ENCODE assay signal across 8 cellular contexts in the genomic region with DNA sequence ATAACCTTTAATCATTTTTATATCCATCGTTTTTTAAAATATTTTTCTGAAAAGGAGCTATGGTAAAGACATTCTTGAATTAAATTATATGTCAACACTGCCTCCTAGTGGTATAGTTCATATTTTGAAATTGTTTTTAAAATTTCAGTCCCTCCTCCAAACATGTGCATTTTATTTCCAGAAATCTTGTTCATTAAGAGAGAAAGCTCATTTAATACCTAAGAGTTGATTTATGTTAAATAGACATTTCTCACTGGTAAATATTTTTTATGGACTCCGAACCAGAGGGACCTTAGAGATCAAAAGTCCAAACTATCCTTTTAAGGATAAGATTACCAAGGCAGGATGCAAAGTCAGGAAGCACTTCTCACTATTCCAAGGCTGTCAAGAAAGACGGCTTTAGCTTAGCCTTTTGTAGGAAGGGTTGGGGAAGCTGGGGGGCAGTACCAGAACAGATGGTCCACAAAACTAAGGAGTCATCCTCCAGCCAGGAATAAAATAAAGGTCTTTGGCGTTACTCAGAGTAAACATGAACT. TPM values are rescaled to one million over a fixed set of nuclear protein-coding genes. Genes with fewer than 3 reads are reported as not detected.
A peak's percentile ranks its signal among the peaks of the same experiment; 100 is the strongest.
DNase-seq lines count a peak whose midpoint lies in the region; ATAC-seq lines count a peak whose summit lies in the region.

No MANE protein-coding gene starts in this region.

- POLR2A ChIA-PET in T-cell (lab: Charles Lee), result interaction anchor here (0.6 to 1.0 kb wide), 10 partner anchors 20 to 1274 kb away, joined by 3 to 11 read pairs (median 6); partner anchors contain the start of gene HOMER1 (in 1 of the 2)
- POLR2A ChIA-PET in naive thymus-derived CD4-positive, alpha-beta T cell (lab: Charles Lee), result interaction anchor here (0.9 to 1.0 kb wide), 2 partner anchors 14 to 148 kb away, joined by 3 read pairs; no protein-coding TSS in a partner anchor

- intact Hi-C loops in naive thymus-derived CD4-positive, alpha-beta T cell (cut with micrococcal nuclease), result loop anchor here (1.0 to 10.0 kb wide), 16 partner anchors 69 to 1174 kb away; partner anchors contain the start of gene ARSB (in 1 of the 2)

- no peaks in the 10 kb centered on the region for H3K9me3 ChIP-seq in naive thymus-derived CD4-positive, alpha-beta T cell (ENCODE audit: control insufficient read depth in 2 of 3, low read length in 3 of 3)

- no peaks in the 10 kb centered on the region for H3K27me3 ChIP-seq in naive thymus-derived CD4-positive, alpha-beta T cell (ENCODE audit: control insufficient read depth in 2 of 2, insufficient read depth in 2 of 2, low read length in 2 of 2)

- CTCF ChIA-PET in T-cell (lab: Charles Lee), result interaction anchor here (0.6 to 3.8 kb wide), 75 partner anchors 8 to 1337 kb away, joined by 3 to 79 read pairs (median 4); partner anchors contain the start of gene ARSB (in 1 of the 2)
- CTCF ChIA-PET in naive thymus-derived CD4-positive, alpha-beta T cell (lab: Charles Lee), result interaction anchor here (0.6 to 2.7 kb wide), 26 partner anchors 9 to 1673 kb away, joined by 3 to 49 read pairs (median 4); partner anchors contain the start of gene JMY

- peak overlapping the region; percentile 66 to 76 (median 67) for H3K4me3 Mint-ChIP-seq in T-cell
- peak overlapping the region; percentile 45 to 80 (median 76) for H3K4me3 Mint-ChIP-seq in naive thymus-derived CD4-positive, alpha-beta T cell

- H3K36me3 Mint-ChIP-seq in T-cell, result no peaks in the 10 kb centered on the region
- H3K36me3 Mint-ChIP-seq in naive thymus-derived CD4-positive, alpha-beta T cell, result no peaks in the 10 kb centered on the region

- no peak overlapping the region for H3K27ac ChIP-seq in naive thymus-derived CD4-positive, alpha-beta T cell (ENCODE audit: low read depth, low read length)

- peaks cover 3% of the 10 kb centered on the region in 2 donors for H3K27me3 Mint-ChIP-seq in T-cell
- H3K27me3 Mint-ChIP-seq in naive thymus-derived CD4-positive, alpha-beta T cell, result peaks cover 0 to 9% (median 4%) of the 10 kb centered on the region in 5 donors

- H3K4me1 Mint-ChIP-seq in T-cell, result peaks cover 8 to 12% (median 8%) of the 10 kb centered on the region in 3 donors
- peaks cover 7 to 17% (median 10%) of the 10 kb centered on the region in 7 donors for H3K4me1 Mint-ChIP-seq in naive thymus-derived CD4-positive, alpha-beta T cell

- peak overlapping the region; percentile 42 for H3K4me3 ChIP-seq in naive thymus-derived CD4-positive, alpha-beta T cell (ENCODE audit: low read length)

- DNase-seq in DMS53 (lab: John Stamatoyannopoulos, UW) (peak; percentile 78), M059J (ENCODE audit: low read depth) (peak; percentile 42), T-cell (no peak), AG20443 (ENCODE audit: low spot score) (no peak)
- peak in 6 of 9 donors; percentile 12 to 50 (median 42) for DNase-seq in naive thymus-derived CD4-positive, alpha-beta T cell
- DNase-seq in stimulated activated CD4-positive, alpha-beta T cell treated with anti-CD3 and anti-CD28 coated beads, Interleukin-15, amount 100 ng/mL, for 24 hours, result no peak

- peaks cover 9 to 11% of the 10 kb centered on the region in 2 donors for H3K4me1 ChIP-seq in naive thymus-derived CD4-positive, alpha-beta T cell (ENCODE audit: control insufficient read depth in 2 of 2, insufficient read depth in 2 of 2, low read length in 2 of 2)

- no peaks in the 10 kb centered on the region for H3K36me3 ChIP-seq in naive thymus-derived CD4-positive, alpha-beta T cell (ENCODE audit: control insufficient read depth in 2 of 3, insufficient read depth in 3 of 3, low read length in 3 of 3)

- H3K9me3 Mint-ChIP-seq in T-cell, result no peaks in the 10 kb centered on the region
- peaks cover 0 to 1% (median 0%) of the 10 kb centered on the region in 11 donors for H3K9me3 Mint-ChIP-seq in naive thymus-derived CD4-positive, alpha-beta T cell

- ATAC-seq in T-cell (replicated peaks in 1 of 4), result peak in 2 of 4 experiments; percentile 40 to 54
- peak; percentile 56 for ATAC-seq in esophagus mucosa
- peak; percentile 64 for ATAC-seq in naive thymus-derived CD4-positive, alpha-beta T cell
- no peak for ATAC-seq in HG02571 (IDR thresholded peaks at IDR 0.05; ENCODE audit: unreplicated experiment)

- peak overlapping the region in 1 of 2 donors; percentile 5 for H3K27ac Mint-ChIP-seq in T-cell
- peak overlapping the region in 3 of 9 donors; percentile 4 to 43 (median 5) for H3K27ac Mint-ChIP-seq in naive thymus-derived CD4-positive, alpha-beta T cell

RNA-seq across cellular contexts. Expression of gene BHMT, which starts 21.6 kb away (rescaled TPM):
- not detected in 2 replicates for total RNA-seq in M059J (2014; rRNA removed; shearing (Covaris generic))
- total RNA-seq in T-cell (1 to 10 TPM in 1 of 5 donors, under 1 TPM in 2, not detected in 2; 0.38 to 1.6 (median 0.76) TPM), esophagus mucosa (0.36 TPM)
- total RNA-seq in naive thymus-derived CD4-positive, alpha-beta T cell, result not detected
- not detected for polyA plus RNA-seq in naive thymus-derived CD4-positive, alpha-beta T cell

Comparison
In these comparisons a context has a peak if more than half of its experiments do, and no peak if none do; other contexts are left out.
1. DNase-seq: peak in DMS53 (single experiment), M059J (single experiment) and naive thymus-derived CD4-positive, alpha-beta T cell (6 of 9); none in T-cell (0 of 34), AG20443 (single experiment) and stimulated activated CD4-positive, alpha-beta T cell treated with anti-CD3 and anti-CD28 coated beads, Interleukin-15, amount 100 ng/mL, for 24 hours (single experiment).